1 cellular context compared by ENCODE assay signal in the genomic region with DNA sequence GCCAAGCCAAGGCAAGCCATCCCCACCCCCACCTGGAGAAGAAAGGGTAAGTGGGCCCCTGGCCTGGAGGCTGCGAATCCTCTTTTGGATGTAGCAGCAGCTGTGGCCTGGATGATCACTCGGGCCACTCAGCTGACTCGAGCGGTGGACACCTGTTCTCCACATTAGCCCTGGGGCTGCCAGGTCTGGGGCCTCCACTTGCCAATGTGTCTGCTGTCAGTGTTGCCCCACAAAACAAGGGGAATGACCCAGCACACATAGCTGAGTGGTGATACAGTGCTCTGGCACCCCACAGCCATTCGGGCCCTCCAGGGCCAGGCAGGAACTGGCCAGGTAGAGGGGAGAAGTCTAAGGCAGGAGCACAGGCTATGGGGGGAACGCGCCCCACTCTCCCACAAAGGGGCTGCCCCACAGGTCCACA.
TF ChIP-seq lines count a peak whose summit lies in the region.

No MANE protein-coding gene starts in this region.

TF ChIP-seq in HepG2, 621 proteins besides CTCF, POLR2A, EP300 and RAD21:
- TF ChIP-seq, protein P1, sequence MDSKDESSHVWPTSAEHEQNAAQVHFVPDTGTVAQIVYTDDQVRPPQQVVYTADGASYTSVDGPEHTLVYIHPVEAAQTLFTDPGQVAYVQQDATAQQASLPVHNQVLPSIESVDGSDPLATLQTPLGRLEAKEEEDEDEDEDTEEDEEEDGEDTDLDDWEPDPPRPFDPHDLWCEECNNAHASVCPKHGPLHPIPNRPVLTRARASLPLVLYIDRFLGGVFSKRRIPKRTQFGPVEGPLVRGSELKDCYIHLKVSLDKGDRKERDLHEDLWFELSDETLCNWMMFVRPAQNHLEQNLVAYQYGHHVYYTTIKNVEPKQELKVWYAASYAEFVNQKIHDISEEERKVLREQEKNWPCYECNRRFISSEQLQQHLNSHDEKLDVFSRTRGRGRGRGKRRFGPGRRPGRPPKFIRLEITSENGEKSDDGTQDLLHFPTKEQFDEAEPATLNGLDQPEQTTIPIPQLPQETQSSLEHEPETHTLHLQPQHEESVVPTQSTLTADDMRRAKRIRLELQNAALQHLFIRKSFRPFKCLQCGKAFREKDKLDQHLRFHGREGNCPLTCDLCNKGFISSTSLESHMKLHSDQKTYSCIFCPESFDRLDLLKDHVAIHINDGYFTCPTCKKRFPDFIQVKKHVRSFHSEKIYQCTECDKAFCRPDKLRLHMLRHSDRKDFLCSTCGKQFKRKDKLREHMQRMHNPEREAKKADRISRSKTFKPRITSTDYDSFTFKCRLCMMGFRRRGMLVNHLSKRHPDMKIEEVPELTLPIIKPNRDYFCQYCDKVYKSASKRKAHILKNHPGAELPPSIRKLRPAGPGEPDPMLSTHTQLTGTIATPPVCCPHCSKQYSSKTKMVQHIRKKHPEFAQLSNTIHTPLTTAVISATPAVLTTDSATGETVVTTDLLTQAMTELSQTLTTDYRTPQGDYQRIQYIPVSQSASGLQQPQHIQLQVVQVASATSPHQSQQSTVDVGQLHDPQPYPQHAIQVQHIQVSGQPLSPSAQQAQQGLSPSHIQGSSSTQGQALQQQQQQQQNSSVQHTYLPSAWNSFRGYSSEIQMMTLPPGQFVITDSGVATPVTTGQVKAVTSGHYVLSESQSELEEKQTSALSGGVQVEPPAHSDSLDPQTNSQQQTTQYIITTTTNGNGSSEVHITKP (CRISPR knock-in tag; IDR thresholded peaks at IDR 0.05; ENCODE audit: low read depth): no peak
- TF ChIP-seq WIZ (CRISPR knock-in tag; IDR thresholded peaks at IDR 0.05) (no peak), MEIS1 (CRISPR knock-in tag; IDR thresholded peaks at IDR 0.05; ENCODE audit: borderline replicate concordance) (no peak), ZNF501 (CRISPR knock-in tag; IDR thresholded peaks at IDR 0.05) (no peak), ZNF432 (CRISPR knock-in tag; IDR thresholded peaks at IDR 0.05; ENCODE audit: borderline replicate concordance) (no peak), GABPB1 (CRISPR knock-in tag; IDR thresholded peaks at IDR 0.05) (no peak), ZSCAN9 (CRISPR knock-in tag; IDR thresholded peaks at IDR 0.05; ENCODE audit: borderline replicate concordance) (no peak), MYC (CRISPR knock-in tag; IDR thresholded peaks at IDR 0.05; ENCODE audit: borderline replicate concordance) (peak; percentile 27; the same call in 1 of the 2 replicates), HOXA9 (CRISPR knock-in tag; IDR thresholded peaks at IDR 0.05; ENCODE audit: borderline replicate concordance) (no peak), FOSL1 (CRISPR knock-in tag; IDR thresholded peaks at IDR 0.05; ENCODE audit: borderline replicate concordance) (no peak), AGO2 (optimal IDR thresholded peaks at IDR 0.05; ENCODE audit: low read depth, low read length) (peak; percentile 24), NCOA1 (CRISPR knock-in tag; IDR thresholded peaks at IDR 0.05) (no peak), HNRNPLL (IDR thresholded peaks at IDR 0.05; ENCODE audit: low read depth, low read length, poor library complexity, severe bottlenecking) (peak; percentile 33), ZNF547 (CRISPR knock-in tag; IDR thresholded peaks at IDR 0.05) (no peak), ZFP36 (IDR thresholded peaks at IDR 0.05; ENCODE audit: borderline replicate concordance, low read depth, low read length, partially characterized antibody) (no peak), TMF1 (CRISPR knock-in tag; IDR thresholded peaks at IDR 0.05; ENCODE audit: low read depth) (no peak)
- TF ChIP-seq, protein P2, sequence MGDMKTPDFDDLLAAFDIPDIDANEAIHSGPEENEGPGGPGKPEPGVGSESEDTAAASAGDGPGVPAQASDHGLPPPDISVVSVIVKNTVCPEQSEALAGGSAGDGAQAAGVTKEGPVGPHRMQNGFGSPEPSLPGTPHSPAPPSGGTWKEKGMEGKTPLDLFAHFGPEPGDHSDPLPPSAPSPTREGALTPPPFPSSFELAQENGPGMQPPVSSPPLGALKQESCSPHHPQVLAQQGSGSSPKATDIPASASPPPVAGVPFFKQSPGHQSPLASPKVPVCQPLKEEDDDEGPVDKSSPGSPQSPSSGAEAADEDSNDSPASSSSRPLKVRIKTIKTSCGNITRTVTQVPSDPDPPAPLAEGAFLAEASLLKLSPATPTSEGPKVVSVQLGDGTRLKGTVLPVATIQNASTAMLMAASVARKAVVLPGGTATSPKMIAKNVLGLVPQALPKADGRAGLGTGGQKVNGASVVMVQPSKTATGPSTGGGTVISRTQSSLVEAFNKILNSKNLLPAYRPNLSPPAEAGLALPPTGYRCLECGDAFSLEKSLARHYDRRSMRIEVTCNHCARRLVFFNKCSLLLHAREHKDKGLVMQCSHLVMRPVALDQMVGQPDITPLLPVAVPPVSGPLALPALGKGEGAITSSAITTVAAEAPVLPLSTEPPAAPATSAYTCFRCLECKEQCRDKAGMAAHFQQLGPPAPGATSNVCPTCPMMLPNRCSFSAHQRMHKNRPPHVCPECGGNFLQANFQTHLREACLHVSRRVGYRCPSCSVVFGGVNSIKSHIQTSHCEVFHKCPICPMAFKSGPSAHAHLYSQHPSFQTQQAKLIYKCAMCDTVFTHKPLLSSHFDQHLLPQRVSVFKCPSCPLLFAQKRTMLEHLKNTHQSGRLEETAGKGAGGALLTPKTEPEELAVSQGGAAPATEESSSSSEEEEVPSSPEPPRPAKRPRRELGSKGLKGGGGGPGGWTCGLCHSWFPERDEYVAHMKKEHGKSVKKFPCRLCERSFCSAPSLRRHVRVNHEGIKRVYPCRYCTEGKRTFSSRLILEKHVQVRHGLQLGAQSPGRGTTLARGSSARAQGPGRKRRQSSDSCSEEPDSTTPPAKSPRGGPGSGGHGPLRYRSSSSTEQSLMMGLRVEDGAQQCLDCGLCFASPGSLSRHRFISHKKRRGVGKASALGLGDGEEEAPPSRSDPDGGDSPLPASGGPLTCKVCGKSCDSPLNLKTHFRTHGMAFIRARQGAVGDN (CRISPR knock-in tag; IDR thresholded peaks at IDR 0.05): peak; percentile 22; the same call in 1 of the 2 replicates
- TF ChIP-seq, protein P3, sequence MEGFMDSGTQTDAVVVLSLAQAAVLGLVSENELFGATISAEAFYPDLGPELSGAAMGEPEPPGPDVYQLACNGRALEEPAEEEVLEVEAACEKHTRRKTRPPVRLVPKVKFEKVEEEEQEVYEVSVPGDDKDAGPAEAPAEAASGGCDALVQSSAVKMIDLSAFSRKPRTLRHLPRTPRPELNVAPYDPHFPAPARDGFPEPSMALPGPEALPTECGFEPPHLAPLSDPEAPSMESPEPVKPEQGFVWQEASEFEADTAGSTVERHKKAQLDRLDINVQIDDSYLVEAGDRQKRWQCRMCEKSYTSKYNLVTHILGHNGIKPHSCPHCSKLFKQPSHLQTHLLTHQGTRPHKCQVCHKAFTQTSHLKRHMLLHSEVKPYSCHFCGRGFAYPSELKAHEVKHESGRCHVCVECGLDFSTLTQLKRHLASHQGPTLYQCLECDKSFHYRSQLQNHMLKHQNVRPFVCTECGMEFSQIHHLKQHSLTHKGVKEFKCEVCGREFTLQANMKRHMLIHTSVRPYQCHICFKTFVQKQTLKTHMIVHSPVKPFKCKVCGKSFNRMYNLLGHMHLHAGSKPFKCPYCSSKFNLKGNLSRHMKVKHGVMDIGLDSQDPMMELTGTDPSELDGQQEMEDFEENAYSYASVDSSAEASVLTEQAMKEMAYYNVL (CRISPR knock-in tag; IDR thresholded peaks at IDR 0.05; ENCODE audit: borderline replicate concordance): no peak
- TF ChIP-seq, protein P4, sequence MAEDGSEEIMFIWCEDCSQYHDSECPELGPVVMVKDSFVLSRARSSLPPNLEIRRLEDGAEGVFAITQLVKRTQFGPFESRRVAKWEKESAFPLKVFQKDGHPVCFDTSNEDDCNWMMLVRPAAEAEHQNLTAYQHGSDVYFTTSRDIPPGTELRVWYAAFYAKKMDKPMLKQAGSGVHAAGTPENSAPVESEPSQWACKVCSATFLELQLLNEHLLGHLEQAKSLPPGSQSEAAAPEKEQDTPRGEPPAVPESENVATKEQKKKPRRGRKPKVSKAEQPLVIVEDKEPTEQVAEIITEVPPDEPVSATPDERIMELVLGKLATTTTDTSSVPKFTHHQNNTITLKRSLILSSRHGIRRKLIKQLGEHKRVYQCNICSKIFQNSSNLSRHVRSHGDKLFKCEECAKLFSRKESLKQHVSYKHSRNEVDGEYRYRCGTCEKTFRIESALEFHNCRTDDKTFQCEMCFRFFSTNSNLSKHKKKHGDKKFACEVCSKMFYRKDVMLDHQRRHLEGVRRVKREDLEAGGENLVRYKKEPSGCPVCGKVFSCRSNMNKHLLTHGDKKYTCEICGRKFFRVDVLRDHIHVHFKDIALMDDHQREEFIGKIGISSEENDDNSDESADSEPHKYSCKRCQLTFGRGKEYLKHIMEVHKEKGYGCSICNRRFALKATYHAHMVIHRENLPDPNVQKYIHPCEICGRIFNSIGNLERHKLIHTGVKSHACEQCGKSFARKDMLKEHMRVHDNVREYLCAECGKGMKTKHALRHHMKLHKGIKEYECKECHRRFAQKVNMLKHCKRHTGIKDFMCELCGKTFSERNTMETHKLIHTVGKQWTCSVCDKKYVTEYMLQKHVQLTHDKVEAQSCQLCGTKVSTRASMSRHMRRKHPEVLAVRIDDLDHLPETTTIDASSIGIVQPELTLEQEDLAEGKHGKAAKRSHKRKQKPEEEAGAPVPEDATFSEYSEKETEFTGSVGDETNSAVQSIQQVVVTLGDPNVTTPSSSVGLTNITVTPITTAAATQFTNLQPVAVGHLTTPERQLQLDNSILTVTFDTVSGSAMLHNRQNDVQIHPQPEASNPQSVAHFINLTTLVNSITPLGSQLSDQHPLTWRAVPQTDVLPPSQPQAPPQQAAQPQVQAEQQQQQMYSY (CRISPR knock-in tag; IDR thresholded peaks at IDR 0.05): no peak
TF ChIP-seq in HepG2: peak in this region for 4.
